Comparison of ENCODE assay signal across 9 cellular contexts in the genomic region with DNA sequence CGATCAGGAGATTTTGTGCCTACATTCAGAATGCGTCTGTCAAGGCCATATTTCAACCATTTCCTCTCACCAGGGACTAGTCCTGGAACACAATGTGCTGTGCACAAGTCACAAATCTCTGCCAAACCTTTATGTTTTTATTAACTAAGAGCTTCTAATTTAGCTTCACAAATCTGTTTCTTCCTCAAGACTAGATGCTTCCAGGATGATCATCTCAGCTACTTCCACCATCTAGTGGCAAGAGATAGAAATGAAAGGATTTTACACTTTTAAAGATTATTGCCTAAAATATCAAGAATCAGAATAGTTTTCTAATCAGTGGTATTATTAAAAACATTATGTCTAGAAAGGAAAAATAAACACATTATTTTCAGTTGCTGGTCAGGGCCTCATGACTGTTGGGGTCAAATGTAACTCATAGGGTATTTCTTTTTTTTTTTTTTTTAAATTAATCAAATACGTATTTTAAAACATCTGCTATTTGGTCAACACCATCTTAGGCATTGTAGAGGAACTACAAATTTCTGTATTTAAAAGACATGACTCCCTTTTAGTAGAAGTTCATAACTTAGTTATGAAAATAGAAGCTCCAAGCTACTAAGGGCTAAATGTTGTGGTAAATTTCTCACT.
A peak's percentile ranks its signal among the peaks of the same experiment; 100 is the strongest.
DNase-seq lines count a peak whose midpoint lies in the region; ATAC-seq and TF ChIP-seq lines count a peak whose summit lies in the region.
"Had no signal": no experiment of that assay in that cellular context is flagged by ENCODE, and none has a peak within 500 bp of the region (broad histone marks: within the 10 kb centered on the region; RNA-seq: fewer than 3 reads in every experiment).

No MANE protein-coding gene starts in this region.

- H3K4me1 ChIP-seq in stomach, result no peaks in the 10 kb centered on the region

- H3K9me3 ChIP-seq in stomach, result no peaks in the 10 kb centered on the region

- H3K9me3 Mint-ChIP-seq in neural crest cell, result no peaks in the 10 kb centered on the region
- H3K9me3 Mint-ChIP-seq in natural killer cell treated with Interleukin-12 subunit alpha and Interleukin-12 subunit beta and Interleukin-15 and Interleukin-18, amount 100 ng/mL, for 72 hours, result peaks cover 7% of the 10 kb centered on the region
- H3K9me3 Mint-ChIP-seq: activated naive CD4-positive, alpha-beta T cell treated with anti-CD3 and anti-CD28 coated beads, Interleukin-2, amount 50 U/mL, for 24 hours had no signal

- no peaks in the 10 kb centered on the region for H3K36me3 Mint-ChIP-seq in neural crest cell (ENCODE audit: low read depth)
- H3K36me3 Mint-ChIP-seq in natural killer cell treated with Interleukin-12 subunit alpha and Interleukin-12 subunit beta and Interleukin-15 and Interleukin-18, amount 100 ng/mL, for 72 hours, result no peaks in the 10 kb centered on the region
- H3K36me3 Mint-ChIP-seq: activated naive CD4-positive, alpha-beta T cell treated with anti-CD3 and anti-CD28 coated beads, Interleukin-2, amount 50 U/mL, for 24 hours had no signal

- H3K27ac Mint-ChIP-seq in neural crest cell (ENCODE audit: unreplicated experiment), result no peak overlapping the region
- H3K27ac Mint-ChIP-seq in natural killer cell treated with Interleukin-12 subunit alpha and Interleukin-12 subunit beta and Interleukin-15 and Interleukin-18, amount 100 ng/mL, for 72 hours, result no peak overlapping the region
- H3K27ac Mint-ChIP-seq: activated naive CD4-positive, alpha-beta T cell treated with anti-CD3 and anti-CD28 coated beads, Interleukin-2, amount 50 U/mL, for 24 hours had no signal

- DNase-seq in EL (peak; percentile 0), NCI-H1048 (lab: John Stamatoyannopoulos, UW) (peak; percentile 20), cerebellum (ENCODE audit: low spot score) (peak; percentile 36), neural crest cell (ENCODE audit: low read depth, low spot score) (no peak), substantia nigra (lab: John Stamatoyannopoulos, UW) (no peak), stomach (no peak)
- DNase-seq in natural killer cell treated with Interleukin-12 subunit alpha and Interleukin-12 subunit beta and Interleukin-15 and Interleukin-18, amount 100 ng/mL, for 72 hours (ENCODE audit: low spot score), result no peak

- H3K36me3 ChIP-seq in stomach, result no peaks in the 10 kb centered on the region

- H3K4me3 ChIP-seq in stomach, result no peak overlapping the region

- no peak overlapping the region for H3K4me3 Mint-ChIP-seq in neural crest cell
- no peak overlapping the region for H3K4me3 Mint-ChIP-seq in natural killer cell treated with Interleukin-12 subunit alpha and Interleukin-12 subunit beta and Interleukin-15 and Interleukin-18, amount 100 ng/mL, for 72 hours
- H3K4me3 Mint-ChIP-seq: activated naive CD4-positive, alpha-beta T cell treated with anti-CD3 and anti-CD28 coated beads, Interleukin-2, amount 50 U/mL, for 24 hours had no signal

- peaks cover 13% of the 10 kb centered on the region for H3K27me3 Mint-ChIP-seq in neural crest cell (ENCODE audit: low read depth)
- no peaks in the 10 kb centered on the region for H3K27me3 Mint-ChIP-seq in natural killer cell treated with Interleukin-12 subunit alpha and Interleukin-12 subunit beta and Interleukin-15 and Interleukin-18, amount 100 ng/mL, for 72 hours
- H3K27me3 Mint-ChIP-seq: activated naive CD4-positive, alpha-beta T cell treated with anti-CD3 and anti-CD28 coated beads, Interleukin-2, amount 50 U/mL, for 24 hours had no signal

- H3K27me3 ChIP-seq in stomach, result no peaks in the 10 kb centered on the region

- TF ChIP-seq CTCF in neural crest cell (conservative IDR thresholded peaks at IDR 0.05), result peak; percentile 73
- peak in 2 of 7 experiments; percentile 15 to 20 for TF ChIP-seq CTCF in stomach (IDR thresholded peaks at IDR 0.05)

- intact Hi-C loops in stomach (cut with DNase I; ENCODE audit: low total_unique reads), result no loop called here

- ATAC-seq in GM18519 (IDR thresholded peaks at IDR 0.05; ENCODE audit: low FRiP score, unreplicated experiment), result no peak
- ATAC-seq in natural killer cell treated with Interleukin-12 subunit alpha and Interleukin-12 subunit beta and Interleukin-15 and Interleukin-18, amount 100 ng/mL, for 72 hours, result no peak

- 46 to 61% (median 60%) methylated on average over 3 of the region's 3 CpGs for WGBS in stomach, 5 donors

- no peaks in the 10 kb centered on the region for H3K4me1 Mint-ChIP-seq in neural crest cell
- H3K4me1 Mint-ChIP-seq in natural killer cell treated with Interleukin-12 subunit alpha and Interleukin-12 subunit beta and Interleukin-15 and Interleukin-18, amount 100 ng/mL, for 72 hours (ENCODE audit: low read depth in 2 of 2), result no peaks in the 10 kb centered on the region
- H3K4me1 Mint-ChIP-seq: activated naive CD4-positive, alpha-beta T cell treated with anti-CD3 and anti-CD28 coated beads, Interleukin-2, amount 50 U/mL, for 24 hours had no signal

- no peak for TF ChIP-seq POLR2A in stomach (IDR thresholded peaks at IDR 0.05)

- H3K27ac ChIP-seq in substantia nigra (ENCODE audit: low read depth, low read length, poor library complexity, severe bottlenecking) (no peak overlapping the region), stomach (no peak overlapping the region)

- no peak for TF ChIP-seq EP300 in stomach (IDR thresholded peaks at IDR 0.05)

Comparison
In these comparisons a context has a peak if more than half of its experiments do, and no peak if none do; other contexts are left out.
1. DNase-seq: peak in EL (single experiment), NCI-H1048 (single experiment) and cerebellum (single experiment); none in neural crest cell (single experiment), substantia nigra (0 of 49), stomach (single experiment) and natural killer cell treated with Interleukin-12 subunit alpha and Interleukin-12 subunit beta and Interleukin-15 and Interleukin-18, amount 100 ng/mL, for 72 hours (single experiment).